In genomic region chr14:75553761-75554160, GRCh38 we compare ENCODE assay signal across 26 cellular contexts. TPM values are rescaled to one million over a fixed set of nuclear protein-coding genes. Genes with fewer than 3 reads are reported as not detected.
"Had no signal": no experiment of that assay in that cellular context is flagged by ENCODE, and none has a peak within 500 bp of the region (broad histone marks: within the 10 kb centered on the region; RNA-seq: fewer than 3 reads in every experiment).

No MANE protein-coding gene starts in this region.

- H3K4me1 ChIP-seq: neural progenitor cell, psoas muscle, right atrium auricular region, tibial artery had no signal

- FAIRE-seq: bronchial epithelial cell, frontal cortex had no signal

- DNase-seq: activated CD4-positive, alpha-beta T cell treated with anti-CD3 and anti-CD28 coated beads for 36 hours; activated CD4-positive, CD25-positive, alpha-beta regulatory T cell; activated effector memory CD4-positive, alpha-beta T cell treated with Interleukin-2 at 50 U/mL for 16 hours; activated naive CD4-positive, alpha-beta T cell treated with Interleukin-2 at 50 U/mL for 16 hours; activated T-cell treated with anti-CD3 and anti-CD28 coated beads for 4 hours; activated T-cell treated with anti-CD3 and anti-CD28 coated beads, Interleukin-2, amount 50 U/mL, for 72 hours; anterior cingulate cortex; endodermal cell; esophagus squamous epithelium; glutamatergic neuron; left cardiac atrium; left ventricle myocardium superior; naive thymus-derived CD4-positive, alpha-beta T cell; occipital lobe; psoas muscle; stimulated activated CD4-positive, alpha-beta T cell treated with anti-CD3 and anti-CD28 coated beads, Interleukin-15, amount 100 ng/mL, for 24 hours; stimulated activated CD4-positive, alpha-beta T cell treated with anti-CD3 and anti-CD28 coated beads, Interleukin-2, amount 100 ng/mL, for 24 hours; stimulated activated naive CD4-positive, alpha-beta T cell; tibial artery had no signal

- H2AFZ ChIP-seq: neural progenitor cell had no signal

- H3K4me3 ChIP-seq: esophagus squamous epithelium, neural progenitor cell, psoas muscle, right atrium auricular region, suprapubic skin, tibial artery had no signal

- H3K4me2 ChIP-seq: neural progenitor cell had no signal

- H3K79me2 ChIP-seq: parathyroid adenoma had no signal

- ATAC-seq: activated CD4-positive, alpha-beta T cell treated with anti-CD3 and anti-CD28 coated beads for 36 hours; left cardiac atrium; left ventricle myocardium superior; naive thymus-derived CD4-positive, alpha-beta T cell; psoas muscle had no signal

- H3K9me3 ChIP-seq: esophagus squamous epithelium, right atrium auricular region, suprapubic skin had no signal

- H3K27ac ChIP-seq: esophagus squamous epithelium, neural progenitor cell, parathyroid adenoma, psoas muscle, right atrium auricular region, suprapubic skin, tibial artery had no signal

- H3K27me3 ChIP-seq: esophagus squamous epithelium, neural progenitor cell, right atrium auricular region, suprapubic skin had no signal

- H3K36me3 ChIP-seq: esophagus squamous epithelium, neural progenitor cell, right atrium auricular region, suprapubic skin, tibial artery had no signal

- H3K9ac ChIP-seq: neural progenitor cell, parathyroid adenoma had no signal

RNA-seq across cellular contexts. Expression of gene BATF, which starts 31.5 kb away (rescaled TPM):
- total RNA-seq: endodermal cell had no signal
- polyA plus RNA-seq: keratinocyte had no signal
